ENCODE assay signal across 21 cellular contexts in the genomic region with DNA sequence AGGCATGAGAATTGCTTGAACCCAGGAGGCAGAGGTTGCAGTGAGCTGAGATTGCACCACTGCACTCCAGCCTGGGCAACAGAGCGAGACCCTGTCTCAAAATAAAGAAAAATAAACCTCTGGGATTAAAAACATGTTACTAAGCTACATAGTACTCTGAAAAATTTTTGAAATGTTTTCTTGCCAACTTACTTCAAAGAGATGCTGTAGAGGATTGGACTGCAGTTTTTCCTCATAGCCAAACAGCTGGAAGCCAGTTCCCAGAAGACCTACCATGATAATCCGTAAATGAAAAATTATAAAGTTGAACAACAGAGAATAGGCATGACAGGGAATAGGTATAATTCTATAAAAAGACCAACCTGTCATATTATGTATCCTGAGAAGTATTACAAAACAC.
"Had no signal": no experiment of that assay in that cellular context is flagged by ENCODE, and none has a peak within 500 bp of the region (broad histone marks: within the 10 kb centered on the region; RNA-seq: fewer than 3 reads in every experiment).

No MANE protein-coding gene starts in this region.

- H3K27me3 ChIP-seq: MG63, SJCRH30 had no signal

- H3K9me3 ChIP-seq: MG63 had no signal

- H3K4me1 ChIP-seq: SJCRH30 had no signal

- H3K27ac ChIP-seq: SJCRH30 had no signal

- ATAC-seq: HepG2, SK-N-SH treated with all-trans-retinoic acid at 6 μM for 48 hours had no signal

- H3K4me3 ChIP-seq: MG63, SJCRH30 had no signal

- DNase-seq: IMR-90, Karpas-422, KG1, NCI-H1092, NCI-H1105 treated with DMSO at 0.1 percent for 48 hours, NCI-H1417 treated with DMSO at 0.1 percent for 48 hours, NCI-H146, NCI-H1694 treated with DMSO at 0.1 percent for 48 hours, NCI-H1930, NCI-H2081, NCI-H2107, NCI-H2227 treated with DMSO at 0.1 percent for 48 hours, NCI-H524, NCI-H69, NCI-H774, RPMI8226, SHP77 treated with DMSO at 0.1 percent for 48 hours, SJCRH30 had no signal
